Comparison of ENCODE assay signal across 1 cellular context in genomic region chr12:29768372-29768771, GRCh38.
TF ChIP-seq lines count a peak whose summit lies in the region.

No MANE protein-coding gene starts in this region.

TF ChIP-seq in IMR-90, 13 proteins besides CTCF, POLR2A, EP300 and RAD21 (continued from another document):
- TF ChIP-seq NFE2L2 (IDR thresholded peaks at IDR 0.05; ENCODE audit: low read depth, low read length), result no peak
- TF ChIP-seq USF2 (IDR thresholded peaks at IDR 0.05; ENCODE audit: low read depth, low read length), result no peak
- TF ChIP-seq BHLHE40 (IDR thresholded peaks at IDR 0.05; ENCODE audit: low read depth, low read length), result no peak
- no peak for TF ChIP-seq RCOR1 (IDR thresholded peaks at IDR 0.05; ENCODE audit: insufficient replicate concordance, low read length)
- no peak for TF ChIP-seq FOS (IDR thresholded peaks at IDR 0.05; ENCODE audit: low read depth, low read length)
